ENCODE assay signal across 15 cellular contexts in genomic region chr2:170241731-170242130, GRCh38.
DNase-seq lines count a peak whose midpoint lies in the region; FAIRE-seq and TF ChIP-seq lines count a peak whose summit lies in the region.
"Had no signal": no experiment of that assay in that cellular context is flagged by ENCODE, and none has a peak within 500 bp of the region (broad histone marks: within the 10 kb centered on the region; RNA-seq: fewer than 3 reads in every experiment).

No MANE protein-coding gene starts in this region.

- no peaks in the 10 kb centered on the region for H3F3A ChIP-seq in neural progenitor cell (ENCODE audit: low read depth)

- no peaks in the 10 kb centered on the region for H3K9me3 ChIP-seq in A673 (ENCODE audit: low read depth, low read length, poor library complexity, severe bottlenecking)
- H3K9me3 ChIP-seq in neural progenitor cell (ENCODE audit: low read depth), result no peaks in the 10 kb centered on the region
- no peaks in the 10 kb centered on the region for H3K9me3 ChIP-seq in small intestine (ENCODE audit: control insufficient read depth, low read depth)
- H3K9me3 ChIP-seq in BE2C, result no peaks in the 10 kb centered on the region

- DNase-seq in A673 (ENCODE audit: low spot score), result peak; percentile 81
- DNase-seq in NCI-H2227 (lab: John Stamatoyannopoulos, UW; ENCODE audit: unreplicated experiment), result peak; percentile 18
- DNase-seq in neural progenitor cell (ENCODE audit: low spot score), result no peak
- no peak for DNase-seq in small intestine
- DNase-seq in BE2C, result no peak
- DNase-seq in NCI-H2107 (lab: John Stamatoyannopoulos, UW), result no peak
- DNase-seq: CD4-positive, alpha-beta memory T cell; DMS79; H7 had no signal

- intact Hi-C loops in A673 (cut with micrococcal nuclease; ENCODE audit: unreplicated experiment), result no loop called here

- H3K4me1 Mint-ChIP-seq in brain (peaks cover 83% of the 10 kb centered on the region), neural progenitor cell (peaks cover 26% of the 10 kb centered on the region)
- H3K4me1 Mint-ChIP-seq: B cell; CD4-positive, alpha-beta memory T cell had no signal

- H3K4me2 ChIP-seq in neural progenitor cell, result no peak overlapping the region
- H3K4me2 ChIP-seq: GM23338 had no signal

- H3K27ac Mint-ChIP-seq in brain (peak overlapping the region in 3 of 5 experiments; percentile 50 to 91 (median 76)), neural progenitor cell (peak overlapping the region; percentile 7)
- H3K27ac Mint-ChIP-seq: B cell; CD4-positive, alpha-beta memory T cell; GM23338 had no signal

- H3K9me3 Mint-ChIP-seq in brain (no peaks in the 10 kb centered on the region), neural progenitor cell (no peaks in the 10 kb centered on the region)
- H3K9me3 Mint-ChIP-seq: GM23338 had no signal

- POLR2A ChIA-PET in A673 (lab: Charles Lee; ENCODE audit: low non-redundant PET), result no interaction called here

- H3K4me3 ChIP-seq in A673 (ENCODE audit: low read depth, low read length, poor library complexity, severe bottlenecking) (no peak overlapping the region), neural progenitor cell (no peak overlapping the region), small intestine (ENCODE audit: low read depth in 1 of 2, low read length in 2 of 2) (no peak overlapping the region), BE2C (ENCODE audit: low read depth, low read length) (no peak overlapping the region)
- H3K4me3 ChIP-seq: GM12878, GM23338 had no signal

- 74 to 84% (median 79%) methylated on average over 2 of the region's 2 CpGs for WGBS in small intestine, 3 donors

- no peak for TF ChIP-seq CTCF in A673 (conservative IDR thresholded peaks at IDR 0.05; ENCODE audit: low read depth, low read length)
- TF ChIP-seq CTCF in brain (conservative IDR thresholded peaks at IDR 0.05), result no peak
- TF ChIP-seq CTCF in neural progenitor cell (IDR thresholded peaks at IDR 0.05), result no peak
- no peak for TF ChIP-seq CTCF in BE2C (IDR thresholded peaks at IDR 0.05; ENCODE audit: low read depth, low read length)

- H3K4me3 Mint-ChIP-seq in brain, result peak overlapping the region in 2 of 5 experiments; percentile 2 to 15
- H3K4me3 Mint-ChIP-seq in neural progenitor cell, result no peak overlapping the region
- H3K4me3 Mint-ChIP-seq: B cell; CD4-positive, alpha-beta memory T cell; GM23338 had no signal

- H3K27ac ChIP-seq in A673 (ENCODE audit: low read depth, low read length, poor library complexity, severe bottlenecking) (no peak overlapping the region), neural progenitor cell (no peak overlapping the region), small intestine (ENCODE audit: low read depth in 1 of 2, low read length in 1 of 2) (no peak overlapping the region)
- H3K27ac ChIP-seq: C4-2B had no signal

- H3K79me2 ChIP-seq in neural progenitor cell (ENCODE audit: low read depth), result no peaks in the 10 kb centered on the region

- H3K27me3 Mint-ChIP-seq in brain, result no peaks in the 10 kb centered on the region
- H3K27me3 Mint-ChIP-seq in neural progenitor cell (ENCODE audit: insufficient read depth, low read depth), result peaks cover 4% of the 10 kb centered on the region

- H4K20me1 ChIP-seq in neural progenitor cell (ENCODE audit: low read depth), result no peaks in the 10 kb centered on the region

- H2AFZ ChIP-seq in neural progenitor cell (replicated peaks), result no peak overlapping the region
- H2AFZ ChIP-seq: GM23338 had no signal

- CTCF ChIA-PET in A673 (lab: Charles Lee), result interaction anchor here (0.7 kb wide), 1 partner anchor 36 kb away, joined by 5 read pairs; no protein-coding TSS in a partner anchor

- no peak for FAIRE-seq in small intestine (lab: Jason Lieb, UNC)
- FAIRE-seq: GM12878, GM18507 had no signal

- H3K4me1 ChIP-seq in A673 (ENCODE audit: insufficient read depth, low read length, poor library complexity, severe bottlenecking) (peaks cover 5% of the 10 kb centered on the region), neural progenitor cell (peaks cover 18% of the 10 kb centered on the region), small intestine (ENCODE audit: control insufficient read depth in 2 of 2, insufficient read depth in 1 of 2, low read depth in 1 of 2, low read length in 1 of 2) (no peaks in the 10 kb centered on the region), BE2C (peaks cover 2% of the 10 kb centered on the region; the same call in 1 of the 2 replicates)

- no peak overlapping the region for H3K9ac ChIP-seq in neural progenitor cell

- H3K36me3 ChIP-seq in A673 (ENCODE audit: insufficient read depth, low read length, poor library complexity, severe bottlenecking), result no peaks in the 10 kb centered on the region
- no peaks in the 10 kb centered on the region for H3K36me3 ChIP-seq in neural progenitor cell
- H3K36me3 ChIP-seq in small intestine (ENCODE audit: control insufficient read depth in 2 of 2, insufficient read depth in 2 of 2, low read length in 2 of 2), result no peaks in the 10 kb centered on the region
- no peaks in the 10 kb centered on the region for H3K36me3 ChIP-seq in BE2C

- H3K27me3 ChIP-seq in A673 (replicated peaks; ENCODE audit: insufficient read depth, low read depth, low read length, poor library complexity) (peaks cover 9% of the 10 kb centered on the region), neural progenitor cell (no peaks in the 10 kb centered on the region), small intestine (ENCODE audit: control insufficient read depth in 2 of 2, insufficient read depth in 2 of 2, low read length in 2 of 2) (peaks cover 0 to 3% of the 10 kb centered on the region in 2 donors), BE2C (no peaks in the 10 kb centered on the region)

- BruUV-seq in A673 (replicated peaks; lab: Mats Ljungman, UMichigan), result no TSS peak

- H3K36me3 Mint-ChIP-seq in brain, result no peaks in the 10 kb centered on the region
- H3K36me3 Mint-ChIP-seq in neural progenitor cell, result no peaks in the 10 kb centered on the region
- H3K36me3 Mint-ChIP-seq: CD4-positive, alpha-beta memory T cell had no signal

Comparison
In these comparisons a context has a peak if more than half of its experiments do, and no peak if none do; other contexts are left out.
1. DNase-seq: peak in A673 (single experiment) and NCI-H2227 (single experiment); none in neural progenitor cell (single experiment), small intestine (single experiment), BE2C (single experiment) and NCI-H2107 (single experiment).